18 cellular contexts compared by ENCODE assay signal in the genomic region with DNA sequence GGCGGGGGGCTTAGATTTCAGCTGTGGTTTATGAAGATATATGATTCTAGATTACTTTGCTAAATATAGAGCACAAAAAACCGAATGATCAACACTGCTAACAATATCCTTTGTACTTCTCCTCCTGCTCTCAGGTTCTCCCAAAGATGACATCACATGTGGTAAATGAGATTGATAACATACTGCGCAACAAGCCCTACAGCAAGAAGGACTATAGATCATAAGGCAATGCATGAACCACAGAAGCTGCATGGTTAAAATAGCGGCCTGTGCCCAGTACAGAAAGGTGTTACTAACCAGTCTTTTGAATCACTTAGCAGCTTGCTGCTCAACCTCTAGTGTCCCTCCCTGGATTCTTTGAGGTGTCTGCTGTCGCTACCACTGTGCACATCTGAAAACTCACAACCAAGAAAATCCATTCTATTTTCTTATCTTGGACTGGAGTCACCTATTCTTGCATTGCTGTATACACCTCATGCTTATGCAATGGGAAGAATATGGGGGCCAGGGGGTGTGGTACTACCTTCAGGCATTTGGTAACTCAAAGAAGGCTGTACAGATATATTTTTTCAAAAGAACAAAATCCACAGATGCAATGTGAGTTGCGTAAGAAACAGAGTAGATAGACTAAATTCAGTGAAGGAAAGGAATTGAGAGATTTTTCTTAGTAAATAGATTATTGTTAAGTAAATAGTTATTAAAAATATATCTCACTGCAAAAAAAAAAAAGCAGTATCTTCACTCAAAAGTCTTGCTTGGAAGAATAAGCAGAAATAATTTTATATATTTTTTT. TPM values are rescaled to one million over a fixed set of nuclear protein-coding genes. Genes with fewer than 3 reads are reported as not detected.
DNase-seq lines count a peak whose midpoint lies in the region; TF ChIP-seq lines count a peak whose summit lies in the region.
"Had no signal": no experiment of that assay in that cellular context is flagged by ENCODE, and none has a peak within 500 bp of the region (broad histone marks: within the 10 kb centered on the region; RNA-seq: fewer than 3 reads in every experiment).

No MANE protein-coding gene starts in this region.

- no peak overlapping the region for H3K4me2 ChIP-seq in mesenchymal stem cell (ENCODE audit: low read length, poor library complexity, severe bottlenecking)
- H3K4me2 ChIP-seq: GM23338 had no signal

- H3K27me3 ChIP-seq in A673 (replicated peaks; ENCODE audit: insufficient read depth, low read depth, low read length, poor library complexity) (no peaks in the 10 kb centered on the region), mesenchymal stem cell (ENCODE audit: control insufficient read depth in 1 of 2, insufficient read depth in 1 of 2, low read length in 2 of 2) (no peaks in the 10 kb centered on the region)
- H3K27me3 ChIP-seq: vagina had no signal

- H2AK5ac ChIP-seq in mesenchymal stem cell (ENCODE audit: low read length, severe bottlenecking), result peak overlapping the region; percentile 58

- H2BK5ac ChIP-seq in mesenchymal stem cell (ENCODE audit: low read depth, low read length, poor library complexity, severe bottlenecking), result no peak overlapping the region

- H2BK120ac ChIP-seq in mesenchymal stem cell (ENCODE audit: low read depth, low read length), result no peak overlapping the region

- H3K36me3 ChIP-seq in A673 (ENCODE audit: insufficient read depth, low read length, poor library complexity, severe bottlenecking) (peaks cover 51% of the 10 kb centered on the region), mesenchymal stem cell (ENCODE audit: control insufficient read depth in 1 of 2, insufficient read depth in 2 of 2, low read depth in 1 of 2, low read length in 2 of 2) (peaks cover 3 to 43% of the 10 kb centered on the region in 2 experiments)

- H2BK12ac ChIP-seq in mesenchymal stem cell (ENCODE audit: low read length in 2 of 2), result no peak overlapping the region

- no peak overlapping the region for H4K91ac ChIP-seq in mesenchymal stem cell (ENCODE audit: low read length)

- no peak overlapping the region for H3K18ac ChIP-seq in mesenchymal stem cell (ENCODE audit: low read depth in 1 of 2, low read length in 2 of 2)

- 90% methylated on average over 4 of the region's 6 CpGs for WGBS in mesenchymal stem cell

- H3K14ac ChIP-seq in mesenchymal stem cell (ENCODE audit: low read length in 2 of 2), result no peak overlapping the region

- H3K4me3 ChIP-seq in A673 (ENCODE audit: low read depth, low read length, poor library complexity, severe bottlenecking) (no peak overlapping the region), mesenchymal stem cell (ENCODE audit: insufficient read depth in 1 of 2, low read depth in 1 of 2, low read length in 2 of 2) (no peak overlapping the region)
- H3K4me3 ChIP-seq: GM23338, left ventricle myocardium inferior, vagina had no signal

- H3K27ac ChIP-seq in A673 (ENCODE audit: low read depth, low read length, poor library complexity, severe bottlenecking) (peak overlapping the region; percentile 60), mesenchymal stem cell (ENCODE audit: low read length, poor library complexity, severe bottlenecking) (peak overlapping the region; percentile 48)

- no peak overlapping the region for H3K23ac ChIP-seq in mesenchymal stem cell (ENCODE audit: low read length in 2 of 2)

- no peak overlapping the region for H4K8ac ChIP-seq in mesenchymal stem cell (ENCODE audit: low read length)

- no peak overlapping the region for H2BK15ac ChIP-seq in mesenchymal stem cell (ENCODE audit: low read depth, poor library complexity, severe bottlenecking)

- H3K9me3 ChIP-seq in A673 (ENCODE audit: low read depth, low read length, poor library complexity, severe bottlenecking) (no peaks in the 10 kb centered on the region), mesenchymal stem cell (ENCODE audit: control insufficient read depth, low read length) (no peaks in the 10 kb centered on the region)
- H3K9me3 ChIP-seq: left ventricle myocardium inferior, vagina had no signal

- no peaks in the 10 kb centered on the region for H3K9me3 Mint-ChIP-seq in HFFc6
- H3K9me3 Mint-ChIP-seq: activated naive CD4-positive, alpha-beta T cell treated with anti-CD3 and anti-CD28 coated beads, Interleukin-2, amount 50 U/mL, for 72 hours; GM23338; stimulated activated effector memory CD8-positive, alpha-beta T cell treated with anti-CD3 and anti-CD28 coated beads, Interleukin-12 subunit alpha, Interleukin-12 subunit beta, amount 100 ng/mL, for 72 hours had no signal

- H3K4me1 Mint-ChIP-seq in HFFc6 (ENCODE audit: low read depth), result peaks cover 66% of the 10 kb centered on the region

- peaks cover 4% of the 10 kb centered on the region for H3K79me1 ChIP-seq in mesenchymal stem cell (replicated peaks; ENCODE audit: low read length, poor library complexity, severe bottlenecking)

- no peak overlapping the region for H2AFZ ChIP-seq in mesenchymal stem cell (ENCODE audit: low read depth, low read length)
- H2AFZ ChIP-seq: GM23338 had no signal

- H3K4ac ChIP-seq in mesenchymal stem cell (ENCODE audit: low read depth in 1 of 2, low read length in 2 of 2), result no peak overlapping the region

- peaks cover 11% of the 10 kb centered on the region; the same call in 1 of the 2 replicates for H3K36me3 Mint-ChIP-seq in HFFc6 (ENCODE audit: low read depth)
- H3K36me3 Mint-ChIP-seq: activated naive CD4-positive, alpha-beta T cell treated with anti-CD3 and anti-CD28 coated beads, Interleukin-2, amount 50 U/mL, for 72 hours had no signal

- H3K27ac Mint-ChIP-seq in HFFc6, result peak overlapping the region; percentile 62

- TF ChIP-seq CTCF in A673 (conservative IDR thresholded peaks at IDR 0.05; ENCODE audit: low read depth, low read length) (no peak), HFFc6 (IDR thresholded peaks at IDR 0.05) (no peak)

- BruUV-seq in A673 (replicated peaks; lab: Mats Ljungman, UMichigan), result no TSS peak

- no peak overlapping the region for H3K9ac ChIP-seq in mesenchymal stem cell (ENCODE audit: low read length)

- no peak overlapping the region for H3K4me3 Mint-ChIP-seq in HFFc6
- H3K4me3 Mint-ChIP-seq: GM23338; stimulated activated effector memory CD8-positive, alpha-beta T cell treated with anti-CD3 and anti-CD28 coated beads, Interleukin-12 subunit alpha, Interleukin-12 subunit beta, amount 100 ng/mL, for 72 hours had no signal

- CTCF ChIA-PET in A673 (lab: Charles Lee), result no interaction called here

- H3K4me1 ChIP-seq in A673 (ENCODE audit: insufficient read depth, low read length, poor library complexity, severe bottlenecking), result peaks cover 62% of the 10 kb centered on the region
- H3K4me1 ChIP-seq in mesenchymal stem cell (ENCODE audit: control insufficient read depth, insufficient read depth, low read depth, low read length), result peaks cover 23% of the 10 kb centered on the region

- DNase-seq in A673 (ENCODE audit: low spot score) (no peak), HFFc6 (no peak), amniotic epithelial cell (ENCODE audit: low read depth) (peak; percentile 82), mesenchymal stem cell (peak; percentile 53), COR-L47 (lab: John Stamatoyannopoulos, UW) (no peak), dedifferentiated amniotic fluid mesenchymal stem cell (ENCODE audit: extremely low spot score) (no peak), NCI-H1694 (lab: John Stamatoyannopoulos, UW) (no peak)
- DNase-seq in stimulated activated CD4-positive, alpha-beta T cell treated with anti-CD3 and anti-CD28 coated beads, Interleukin-4, amount 100 ng/mL, for 4 hours, result no peak
- DNase-seq: activated CD4-positive, alpha-beta T cell treated with anti-CD3 and anti-CD28 coated beads, Interleukin-2, amount 50 U/mL, for 1 hour; activated T-cell treated with anti-CD3 and anti-CD28 coated beads for 4 hours; caudate nucleus; foreskin melanocyte; left ventricle myocardium inferior; NCI-H187 treated with DMSO at 0.1 percent for 48 hours had no signal

- peaks cover 5% of the 10 kb centered on the region for H3K27me3 Mint-ChIP-seq in HFFc6 (ENCODE audit: insufficient read depth)

- intact Hi-C loops in A673 (cut with micrococcal nuclease; ENCODE audit: unreplicated experiment), result loop anchor here (5.0 kb wide), 1 partner anchor 601 kb away; no protein-coding TSS in a partner anchor

- POLR2A ChIA-PET in A673 (lab: Charles Lee; ENCODE audit: low non-redundant PET), result no interaction called here

RNA-seq across cellular contexts. Expression of a gene that starts 18.2 kb away (rescaled TPM):
- total RNA-seq in A673 (2021), result 431 and 531 TPM in 2 replicates
- total RNA-seq in HFFc6 (2021; fragmentation: NEBNext Ultra II Directional; extraction: Animal tissue kit (Norgen Biotek cat#: 25700)), result 100 to 1,000 TPM; 622 to 815 (median 721) TPM
- 238 TPM for polyA plus RNA-seq in mesenchymal stem cell (2013, experiment 1 of 2)
- polyA plus RNA-seq in mesenchymal stem cell (2013, experiment 2 of 2), result 261 TPM

Comparison
In these comparisons a context has a peak if more than half of its experiments do, and no peak if none do; other contexts are left out.
1. DNase-seq: peak in amniotic epithelial cell (single experiment) and mesenchymal stem cell (single experiment); none in A673 (single experiment), HFFc6 (single experiment), COR-L47 (single experiment), stimulated activated CD4-positive, alpha-beta T cell treated with anti-CD3 and anti-CD28 coated beads, Interleukin-4, amount 100 ng/mL, for 4 hours (0 of 2), dedifferentiated amniotic fluid mesenchymal stem cell (single experiment) and NCI-H1694 (single experiment).